Comparison of ENCODE assay signal across 13 cellular contexts in the genomic region with DNA sequence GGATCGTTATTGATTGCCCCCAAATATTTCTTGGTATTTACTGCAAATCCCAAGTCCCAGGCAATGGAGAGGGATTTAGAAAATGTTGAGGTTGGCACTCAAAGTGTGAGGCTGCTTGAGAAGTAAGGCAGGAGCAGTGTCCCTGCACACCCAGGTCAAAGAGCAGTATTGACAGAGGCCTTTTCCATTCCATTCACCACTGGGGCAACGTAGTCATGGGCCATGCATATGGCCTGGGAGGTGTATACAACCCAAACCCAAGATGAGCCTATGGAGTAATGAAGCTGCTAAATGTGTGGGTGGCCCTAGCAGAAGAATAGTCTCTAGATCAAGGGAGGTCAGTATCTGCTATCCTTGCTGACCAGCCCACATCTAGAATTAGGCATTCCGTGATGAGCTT.
"Had no signal": no experiment of that assay in that cellular context is flagged by ENCODE, and none has a peak within 500 bp of the region (broad histone marks: within the 10 kb centered on the region; RNA-seq: fewer than 3 reads in every experiment).

No MANE protein-coding gene starts in this region.

- H3K36me3 ChIP-seq: pancreas, prostate gland, thoracic aorta had no signal

- DNase-seq: activated CD4-positive, alpha-beta memory T cell treated with anti-CD3 and anti-CD28 coated beads for 36 hours; activated CD4-positive, alpha-beta T cell treated with anti-CD3 and anti-CD28 coated beads, Interleukin-2, amount 10 ng/mL, durations not matched to agents 24 days and 14 days; activated CD4-positive, CD25-positive, alpha-beta regulatory T cell treated with anti-CD3 and anti-CD28 coated beads, Interleukin-2, amount 50 U/mL, for 72 hours; activated naive CD4-positive, alpha-beta T cell treated with Interleukin-2 at 50 U/mL for 16 hours; activated T-cell treated with anti-CD3 and anti-CD28 coated beads, Interleukin-2, amount 50 U/mL, for 4 hours; anterior cingulate cortex; effector CD8-positive, alpha-beta T cell; pancreas; retina; stimulated activated naive CD8-positive, alpha-beta T cell treated with anti-CD3 and anti-CD28 coated beads, Interleukin-15, Interleukin-2, amounts not matched to agents 100 U/mL and 50 U/mL, for 24 hours; T-helper 2 cell had no signal

- H3K27ac ChIP-seq: pancreas, prostate gland had no signal

- H3K4me3 ChIP-seq: pancreas, prostate gland, thoracic aorta had no signal

- H3K27me3 ChIP-seq: pancreas had no signal

- H3K4me1 ChIP-seq: pancreas had no signal

- H3K9me3 ChIP-seq: pancreas, prostate gland, thoracic aorta had no signal
